ENCODE assay signal across 22 cellular contexts in genomic region chr4:38703625-38704024, GRCh38.
"Had no signal": no experiment of that assay in that cellular context is flagged by ENCODE, and none has a peak within 500 bp of the region (broad histone marks: within the 10 kb centered on the region; RNA-seq: fewer than 3 reads in every experiment).

No MANE protein-coding gene starts in this region.

- H3K27ac ChIP-seq: cardiac muscle cell, dorsolateral prefrontal cortex, foreskin keratinocyte, lower lobe of right lung, skin epidermis, testis, upper lobe of left lung, WERI-Rb-1 had no signal

- H3K4me3 ChIP-seq: cardiac muscle cell, dorsolateral prefrontal cortex, lower lobe of right lung, skin epidermis, testis, upper lobe of left lung had no signal

- DNase-seq: activated CD4-positive, alpha-beta T cell treated with anti-CD3 and anti-CD28 coated beads, Interleukin-2, amount 10 ng/mL, durations not matched to agents 24 days and 14 days; activated CD8-positive, alpha-beta T cell treated with anti-CD3 and anti-CD28 coated beads for 36 hours; activated naive CD4-positive, alpha-beta T cell treated with Interleukin-2 at 50 U/mL for 16 hours; activated naive CD8-positive, alpha-beta T cell treated with anti-CD3 and anti-CD28 coated beads, Interleukin-2, amount 10 ng/mL, durations not matched to agents 7 days and 5 days; activated T-cell treated with anti-CD3 and anti-CD28 coated beads, Interleukin-2, amount 50 U/mL, for 1 hour; amygdala; dorsolateral prefrontal cortex; foreskin keratinocyte; hippocampal formation; left cardiac atrium; lower lobe of right lung; occipital lobe; retina; stimulated activated CD4-positive, alpha-beta T cell treated with anti-CD3 and anti-CD28 coated beads, Interleukin-15, amount 100 ng/mL, for 24 hours; stimulated activated CD4-positive, alpha-beta T cell treated with anti-CD3 and anti-CD28 coated beads, Interleukin-2, amount 100 ng/mL, for 48 hours; SW 1271; T-helper 2 cell; testis; upper lobe of left lung; WERI-Rb-1 had no signal

- H3K27me3 ChIP-seq: cardiac muscle cell, dorsolateral prefrontal cortex, foreskin keratinocyte, testis, upper lobe of left lung had no signal

- H3K4me1 ChIP-seq: foreskin keratinocyte, testis had no signal

- ATAC-seq: activated CD8-positive, alpha-beta T cell treated with anti-CD3 and anti-CD28 coated beads for 36 hours; foreskin keratinocyte; lower lobe of right lung had no signal

- H3K36me3 ChIP-seq: WERI-Rb-1 had no signal

- H3K9me3 ChIP-seq: lower lobe of right lung, testis, upper lobe of left lung had no signal
